In genomic region chr6:144613859-144614258, GRCh38 we compare ENCODE assay signal across 15 cellular contexts.
DNase-seq lines count a peak whose midpoint lies in the region; ATAC-seq and TF ChIP-seq lines count a peak whose summit lies in the region.
"Had no signal": no experiment of that assay in that cellular context is flagged by ENCODE, and none has a peak within 500 bp of the region (broad histone marks: within the 10 kb centered on the region; RNA-seq: fewer than 3 reads in every experiment).

No MANE protein-coding gene starts in this region.

- no peak overlapping the region for H3K18ac ChIP-seq in IMR-90 (ENCODE audit: low read depth, low read length)

- in situ Hi-C loops in IMR-90 (cut with MboI; ENCODE audit: low sequenced_read_pairs), result no loop called here

- H2BK5ac ChIP-seq in IMR-90 (ENCODE audit: low read depth, low read length, poor library complexity, severe bottlenecking), result no peak overlapping the region

- H2AK5ac ChIP-seq in IMR-90 (ENCODE audit: low read depth, low read length), result no peak overlapping the region

- H3K14ac ChIP-seq in IMR-90 (replicated peaks; ENCODE audit: low read depth, low read length), result no peak overlapping the region

- peak; percentile 53 to 64 for ATAC-seq in activated CD4-positive, CD25-positive, alpha-beta regulatory T cell treated with anti-CD3 and anti-CD28 coated beads, Interleukin-2, amount 50 U/mL, for 24 hours
- ATAC-seq in GM21737 (IDR thresholded peaks at IDR 0.05; ENCODE audit: unreplicated experiment), result peak; percentile 65
- no peak for ATAC-seq in IMR-90 (ENCODE audit: low read depth)
- no peak for ATAC-seq in body of pancreas
- ATAC-seq: A549, esophagus mucosa, T-cell had no signal

- no peak overlapping the region for H3K4me2 ChIP-seq in IMR-90 (ENCODE audit: low read depth, low read length)
- H3K4me2 ChIP-seq: A549 had no signal

- POLR2A ChIA-PET in IMR-90 (lab: Charles Lee; ENCODE audit: unreplicated experiment), result no interaction called here

- TF ChIP-seq POLR2A in IMR-90 (IDR thresholded peaks at IDR 0.05; ENCODE audit: low read depth, low read length), result no peak
- no peak for TF ChIP-seq POLR2A in body of pancreas (IDR thresholded peaks at IDR 0.05)

- no peaks in the 10 kb centered on the region for H3K36me3 ChIP-seq in IMR-90 (ENCODE audit: control insufficient read depth, insufficient read depth, low read length)
- no peaks in the 10 kb centered on the region for H3K36me3 ChIP-seq in body of pancreas (replicated peaks in 1 of 2; ENCODE audit: insufficient read depth in 1 of 2, low read depth in 2 of 2)
- H3K36me3 ChIP-seq: ovary had no signal

- H4K8ac ChIP-seq in IMR-90 (ENCODE audit: low read depth in 2 of 2, low read length in 2 of 2), result no peak overlapping the region

- H3K79me1 ChIP-seq in IMR-90 (ENCODE audit: low read depth in 1 of 2, low read length in 2 of 2), result 0 out of 4 replicates have a peak, but pooled peaks cover 0 to 4% of the 10 kb centered on the region in 2 experiments

- dilution Hi-C loops in IMR-90 (cut with HindIII; ENCODE audit: low sequenced_read_pairs, unreplicated experiment), result no loop called here

- H2AK9ac ChIP-seq in IMR-90 (replicated peaks; ENCODE audit: low read depth, low read length, poor library complexity), result no peak overlapping the region

- TF ChIP-seq RAD21 in IMR-90 (IDR thresholded peaks at IDR 0.05; ENCODE audit: low read length), result no peak

- no CpG with 5 or more reads among the region's 2 CpGs for WGBS in IMR-90 (ENCODE audit: extremely low coverage in 2 of 2, insufficient read length in 1 of 2), 2 experiments
- 47 to 81% methylated on average over 2 of the region's 2 CpGs for WGBS in body of pancreas, 2 donors

- CTCF ChIA-PET in IMR-90 (lab: Yijun Ruan, JAX), result no interaction called here

- H3K9me3 ChIP-seq in IMR-90 (ENCODE audit: control insufficient read depth, insufficient read depth, low read length) (no peaks in the 10 kb centered on the region), body of pancreas (no peaks in the 10 kb centered on the region)
- H3K9me3 ChIP-seq: A549, ovary had no signal

- no peak overlapping the region for H2AFZ ChIP-seq in IMR-90 (replicated peaks; ENCODE audit: low read length, poor library complexity)

- H3K56ac ChIP-seq in IMR-90 (ENCODE audit: extremely low read depth, insufficient read depth, low read length), result no peak overlapping the region

- TF ChIP-seq CTCF in IMR-90 (conservative IDR thresholded peaks at IDR 0.05; ENCODE audit: low read depth, low read length) (no peak), body of pancreas (IDR thresholded peaks at IDR 0.05) (no peak)

- H3K23ac ChIP-seq in IMR-90 (ENCODE audit: low read depth, low read length), result no peak overlapping the region

- no peaks in the 10 kb centered on the region for H3K4me1 ChIP-seq in IMR-90 (ENCODE audit: control insufficient read depth, insufficient read depth, low read length)
- H3K4me1 ChIP-seq in body of pancreas, result no peaks in the 10 kb centered on the region
- H3K4me1 ChIP-seq: A549 had no signal

- no peak overlapping the region for H3K9ac ChIP-seq in IMR-90 (ENCODE audit: low read depth, low read length)

- intact Hi-C loops in IMR-90 (cut with micrococcal nuclease) (no loop called here), body of pancreas (cut with DNase I) (no loop called here)

- H4K91ac ChIP-seq in IMR-90 (ENCODE audit: insufficient read depth, low read depth, low read length), result no peak overlapping the region

- no peak overlapping the region for H2BK120ac ChIP-seq in IMR-90 (ENCODE audit: low read depth, low read length)

- H4K20me1 ChIP-seq in IMR-90 (ENCODE audit: insufficient read depth, low read length), result no peaks in the 10 kb centered on the region

- H3K27ac ChIP-seq in IMR-90 (ENCODE audit: insufficient read depth, low read length), result no peak overlapping the region
- H3K27ac ChIP-seq in body of pancreas, result no peak overlapping the region
- H3K27ac ChIP-seq: A549, ovary had no signal

- no peak overlapping the region for H3K4me3 ChIP-seq in IMR-90 (ENCODE audit: insufficient read depth, low read depth, low read length)
- no peak overlapping the region for H3K4me3 ChIP-seq in body of pancreas
- H3K4me3 ChIP-seq: A549, ovary had no signal

- DNase-seq in activated CD4-positive, CD25-positive, alpha-beta regulatory T cell (lab: John Stamatoyannopoulos, UW), result no peak
- DNase-seq in IMR-90, result peak; percentile 16
- peak; percentile 9 for DNase-seq in myocyte (ENCODE audit: low read depth)
- no peak for DNase-seq in stimulated activated CD4-positive, alpha-beta T cell treated with anti-CD3 and anti-CD28 coated beads, Interleukin-2, amount 100 ng/mL, for 24 hours
- DNase-seq in body of pancreas, result no peak
- DNase-seq in NCI-H1436 (lab: John Stamatoyannopoulos, UW), result no peak
- DNase-seq: activated CD4-positive, alpha-beta memory T cell treated with anti-CD3 and anti-CD28 coated beads, Interleukin-2, amount 10 ng/mL, durations not matched to agents 7 days and 5 days; COR-L47; ovary; T-cell; trophoblast cell had no signal

- no peaks in the 10 kb centered on the region for H3K9me1 ChIP-seq in IMR-90 (ENCODE audit: insufficient read depth, low read length)

- H4K5ac ChIP-seq in IMR-90 (ENCODE audit: low read depth, low read length), result no peak overlapping the region

- no peak overlapping the region for H2BK20ac ChIP-seq in IMR-90 (ENCODE audit: low read depth, low read length)

- no TSS peak for BruUV-seq in IMR-90 (replicated peaks; lab: Mats Ljungman, UMichigan)

- H3K27me3 ChIP-seq in IMR-90 (ENCODE audit: control insufficient read depth, insufficient read depth, low read length) (no peaks in the 10 kb centered on the region), body of pancreas (no peaks in the 10 kb centered on the region)
- H3K27me3 ChIP-seq: ovary had no signal

- H2BK15ac ChIP-seq in IMR-90 (ENCODE audit: low read depth, low read length), result no peak overlapping the region

- H3K4ac ChIP-seq in IMR-90 (ENCODE audit: low read depth, low read length), result no peak overlapping the region

TF ChIP-seq in IMR-90, 13 proteins besides CTCF, POLR2A, EP300 and RAD21:
- TF ChIP-seq BHLHE40 (IDR thresholded peaks at IDR 0.05; ENCODE audit: low read depth, low read length) (no peak), CEBPB (IDR thresholded peaks at IDR 0.05; ENCODE audit: low read depth, low read length) (no peak)

Comparison
In these comparisons a context has a peak if more than half of its experiments do, and no peak if none do; other contexts are left out.
1. ATAC-seq: peak in activated CD4-positive, CD25-positive, alpha-beta regulatory T cell treated with anti-CD3 and anti-CD28 coated beads, Interleukin-2, amount 50 U/mL, for 24 hours (2 of 2) and GM21737 (single experiment); none in IMR-90 (single experiment) and body of pancreas (single experiment).
2. DNase-seq: peak in IMR-90 (single experiment) and myocyte (single experiment); none in activated CD4-positive, CD25-positive, alpha-beta regulatory T cell (0 of 4), stimulated activated CD4-positive, alpha-beta T cell treated with anti-CD3 and anti-CD28 coated beads, Interleukin-2, amount 100 ng/mL, for 24 hours (0 of 2), body of pancreas (0 of 4) and NCI-H1436 (single experiment).